In the genomic region with DNA sequence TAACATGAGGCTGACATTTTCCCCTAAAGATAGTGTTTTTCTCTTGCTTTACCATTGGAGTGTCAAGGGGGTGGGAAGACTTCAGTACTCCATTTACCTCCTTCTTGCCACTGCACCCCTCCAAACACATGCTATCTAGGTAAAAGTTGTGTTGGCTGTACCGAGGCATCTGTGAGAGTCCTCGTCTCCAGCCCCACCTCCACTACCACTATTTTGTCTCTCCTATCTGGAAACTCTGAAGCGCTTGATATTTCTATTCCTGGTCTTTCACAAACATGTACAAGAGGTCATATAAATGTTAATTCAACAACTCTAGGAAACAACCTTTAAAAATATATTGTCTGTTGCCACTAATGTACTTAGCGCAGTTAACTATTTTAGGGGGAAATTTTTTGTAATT, we compare ENCODE assay signal across 19 cellular contexts.
DNase-seq lines count a peak whose midpoint lies in the region; ATAC-seq and TF ChIP-seq lines count a peak whose summit lies in the region.
"Had no signal": no experiment of that assay in that cellular context is flagged by ENCODE, and none has a peak within 500 bp of the region (broad histone marks: within the 10 kb centered on the region; RNA-seq: fewer than 3 reads in every experiment).

No MANE protein-coding gene starts in this region.

- ATAC-seq in Right ventricle myocardium superior (ENCODE audit: poor library complexity) (peak; percentile 58), Right ventricle myocardium inferior (no peak), left ventricle myocardium superior (peak; percentile 51)
- ATAC-seq: A549; CD8-positive, alpha-beta T cell had no signal

- H3K4me3 ChIP-seq in left ventricle myocardium inferior: no peak overlapping the region
- H3K4me3 ChIP-seq: A549; BLaER1 treated with 17β-estradiol and CSF1 and Interleukin-3, amounts not matched to agents 10 nM and 100 nM had no signal

- H3K27ac ChIP-seq in left ventricle myocardium inferior (replicated peaks): no peak overlapping the region
- no peak overlapping the region for H3K27ac ChIP-seq in caudate nucleus (ENCODE audit: low read depth, low read length)
- H3K27ac ChIP-seq: 22Rv1; A549; BLaER1 treated with 17β-estradiol and CSF1 and Interleukin-3, amounts not matched to agents 10 nM and 100 nM; C4-2B had no signal

- peaks cover 40% of the 10 kb centered on the region for H3K4me1 Mint-ChIP-seq in nephron progenitor cell
- H3K4me1 Mint-ChIP-seq: B cell had no signal

- DNase-seq in Right ventricle myocardium superior (no peak), Right ventricle myocardium inferior (ENCODE audit: missing footprints) (no peak), left ventricle myocardium superior (no peak), left ventricle myocardium inferior (no peak), nephron progenitor cell (no peak), NCI-H774 (lab: John Stamatoyannopoulos, UW) (no peak), caudate nucleus (lab: John Stamatoyannopoulos, UW) (no peak)
- DNase-seq: AML-193; Caco-2; Calu3; CD4-positive, alpha-beta T cell; CD8-positive, alpha-beta T cell; DMS79 treated with DMSO at 0.1 percent for 48 hours; GF-D8 had no signal

- H3K9me3 Mint-ChIP-seq in nephron progenitor cell: no peaks in the 10 kb centered on the region
- H3K9me3 Mint-ChIP-seq: CD4-positive, alpha-beta T cell; CD8-positive, alpha-beta T cell had no signal

- H3K4me1 ChIP-seq in left ventricle myocardium inferior: peaks cover 33% of the 10 kb centered on the region

- intact Hi-C loops in Right ventricle myocardium superior (cut with DNase I) (no loop called here), Right ventricle myocardium inferior (cut with DNase I) (no loop called here), left ventricle myocardium superior (cut with micrococcal nuclease) (no loop called here), left ventricle myocardium inferior (cut with micrococcal nuclease) (no loop called here)

- no peaks in the 10 kb centered on the region for H3K9me3 ChIP-seq in left ventricle myocardium inferior (replicated peaks)
- H3K9me3 ChIP-seq: A549, Caco-2 had no signal

- no peak overlapping the region for H3K4me3 Mint-ChIP-seq in nephron progenitor cell
- H3K4me3 Mint-ChIP-seq: B cell; CD4-positive, alpha-beta T cell; CD8-positive, alpha-beta T cell had no signal

- peaks cover 9% of the 10 kb centered on the region for H3K36me3 Mint-ChIP-seq in nephron progenitor cell (ENCODE audit: low read depth)

- H3K27ac Mint-ChIP-seq in nephron progenitor cell: peak overlapping the region; percentile 76
- H3K27ac Mint-ChIP-seq: B cell; CD4-positive, alpha-beta T cell; CD8-positive, alpha-beta T cell had no signal

- H3K36me3 ChIP-seq in left ventricle myocardium inferior: peaks cover under 1% of the 10 kb centered on the region

- no peaks in the 10 kb centered on the region for H3K27me3 ChIP-seq in left ventricle myocardium inferior (ENCODE audit: low read depth)
- H3K27me3 ChIP-seq: BLaER1 treated with 17β-estradiol and CSF1 and Interleukin-3, amounts not matched to agents 10 nM and 100 nM had no signal

- TF ChIP-seq CTCF in left ventricle myocardium inferior (IDR thresholded peaks at IDR 0.05; ENCODE audit: borderline replicate concordance): no peak
- no peak for TF ChIP-seq CTCF in nephron progenitor cell (IDR thresholded peaks at IDR 0.05)

- no peaks in the 10 kb centered on the region for H3K27me3 Mint-ChIP-seq in nephron progenitor cell (ENCODE audit: low read depth, poor library complexity)
- H3K27me3 Mint-ChIP-seq: B cell; CD4-positive, alpha-beta T cell had no signal
